In the genomic region with DNA sequence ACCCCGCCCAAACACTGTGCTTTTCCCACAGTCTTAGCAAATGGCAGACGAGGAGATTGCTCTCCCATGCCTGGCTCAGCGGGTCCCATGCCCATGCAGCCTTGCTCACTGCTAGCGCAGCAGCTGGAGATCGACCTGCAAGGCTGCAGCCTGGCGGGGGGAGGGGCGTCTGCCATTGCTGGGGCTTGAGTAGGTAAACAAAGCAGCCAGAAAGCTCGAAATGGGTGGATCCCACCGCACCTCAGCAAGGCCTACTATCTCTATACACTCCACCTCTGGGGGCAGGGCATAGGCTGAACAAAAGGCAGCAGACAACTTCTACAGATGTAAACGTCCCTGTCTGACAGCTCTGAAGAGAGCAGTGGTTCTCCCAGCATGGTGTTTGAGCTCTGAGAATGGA, we compare ENCODE assay signal across 1 cellular context.
TF ChIP-seq lines count a peak whose summit lies in the region.

No MANE protein-coding gene starts in this region.

TF ChIP-seq in HEK293T, 16 proteins besides CTCF, POLR2A, EP300 and RAD21:
- TF ChIP-seq CTBP1 (IDR thresholded peaks at IDR 0.05; ENCODE audit: borderline replicate concordance), result no peak
- TF ChIP-seq TARDBP (IDR thresholded peaks at IDR 0.05), result no peak
- no peak for TF ChIP-seq ARNT (IDR thresholded peaks at IDR 0.05)
- no peak for TF ChIP-seq FOXK2 (IDR thresholded peaks at IDR 0.05)
- no peak for TF ChIP-seq ELF4 (IDR thresholded peaks at IDR 0.05)
- TF ChIP-seq ZNF384 (IDR thresholded peaks at IDR 0.05), result no peak
- no peak for TF ChIP-seq SP1 (IDR thresholded peaks at IDR 0.05)
- TF ChIP-seq FOXM1 (IDR thresholded peaks at IDR 0.05; ENCODE audit: borderline replicate concordance), result no peak
- no peak for TF ChIP-seq L3MBTL2 (conservative IDR thresholded peaks at IDR 0.05)
- TF ChIP-seq FOXA1 (IDR thresholded peaks at IDR 0.05), result no peak
- TF ChIP-seq LEF1 (IDR thresholded peaks at IDR 0.05; ENCODE audit: borderline replicate concordance), result no peak
